ENCODE assay signal across 8 cellular contexts in the genomic region with DNA sequence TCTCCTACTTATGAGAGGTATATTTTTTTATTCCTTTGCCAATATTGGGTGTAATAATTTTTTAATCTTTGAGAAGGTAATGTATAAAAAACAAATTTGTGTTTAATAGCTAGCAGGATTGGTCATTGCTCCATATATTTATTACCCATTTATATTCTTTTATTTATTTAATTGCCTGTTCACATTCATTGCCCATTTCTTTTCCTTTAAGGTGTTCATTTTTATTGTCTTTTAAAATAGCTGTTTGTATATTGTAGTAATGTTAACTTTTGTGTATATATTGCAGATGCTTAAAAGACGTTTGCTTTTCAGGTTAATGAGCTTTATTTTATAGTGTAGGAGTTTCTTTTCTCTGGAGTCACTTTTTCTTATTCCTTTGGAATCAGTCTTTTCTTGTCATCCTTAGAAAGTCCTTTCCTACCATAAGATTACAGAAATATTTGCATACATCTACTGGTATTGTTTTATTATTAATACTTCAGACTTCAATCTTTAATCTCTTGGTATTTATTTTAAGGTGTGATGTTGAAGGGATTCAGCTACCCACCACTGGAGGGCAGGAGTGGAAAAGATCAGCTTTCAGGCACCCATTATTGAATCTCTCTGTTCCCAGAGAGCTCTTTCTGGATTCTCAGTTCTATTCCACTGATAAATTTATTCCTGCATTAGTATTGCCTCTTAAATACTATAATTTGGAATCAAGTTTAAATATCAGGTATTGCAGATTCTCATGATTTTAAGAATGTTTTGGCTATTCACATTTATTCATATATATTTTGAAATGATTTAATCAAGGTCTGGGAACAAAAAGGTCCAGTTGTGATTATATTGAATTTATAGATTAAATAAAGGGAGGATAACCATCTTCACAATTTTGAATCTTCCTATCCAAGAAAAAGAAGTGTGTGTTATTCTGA.
A peak's percentile ranks its signal among the peaks of the same experiment; 100 is the strongest.
DNase-seq lines count a peak whose midpoint lies in the region; ATAC-seq and TF ChIP-seq lines count a peak whose summit lies in the region.

No MANE protein-coding gene starts in this region.

- no peak overlapping the region for H3K4me3 ChIP-seq in SU-DHL-6 (ENCODE audit: insufficient read depth, low read length, poor library complexity, severe bottlenecking)

- H3K27ac ChIP-seq in SU-DHL-6 (ENCODE audit: low read depth, low read length), result no peak overlapping the region

- no peak for ATAC-seq in GM21717 (IDR thresholded peaks at IDR 0.05; ENCODE audit: unreplicated experiment)

- no peaks in the 10 kb centered on the region for H3K9me2 ChIP-seq in SU-DHL-6 (replicated peaks; ENCODE audit: insufficient read depth, low read length)

- peaks cover 10% of the 10 kb centered on the region; the same call in 1 of the 2 replicates for H3F3A ChIP-seq in SU-DHL-6 (ENCODE audit: insufficient read depth)

- no peak overlapping the region for H3K9ac ChIP-seq in SU-DHL-6 (ENCODE audit: low read length)

- H3K9me3 ChIP-seq in SU-DHL-6 (ENCODE audit: insufficient read depth, low read length), result no peaks in the 10 kb centered on the region

- DNase-seq in AG09319 (ENCODE audit: extremely low read depth, low read depth) (no peak), hepatic stellate cell (ENCODE audit: low spot score) (peak; percentile 15), GM20000 (ENCODE audit: low spot score) (no peak), GDM1 (lab: John Stamatoyannopoulos, UW) (no peak), GOT3 (lab: John Stamatoyannopoulos, UW) (no peak)

- H3K4me2 ChIP-seq in SU-DHL-6 (ENCODE audit: low read depth, low read length, poor library complexity, severe bottlenecking), result no peak overlapping the region

- H4K20me1 ChIP-seq in SU-DHL-6 (ENCODE audit: low read depth, low read length), result peaks cover 28% of the 10 kb centered on the region

- H3K27me3 ChIP-seq in SU-DHL-6 (ENCODE audit: low read length), result no peaks in the 10 kb centered on the region

- peaks cover 96% of the 10 kb centered on the region for H3K79me2 ChIP-seq in SU-DHL-6 (ENCODE audit: insufficient read depth, low read length)

- TF ChIP-seq CTCF in AG09319 (IDR thresholded peaks at IDR 0.05; ENCODE audit: low read depth, low read length), result peak; percentile 30; the same call in 1 of the 2 replicates
- TF ChIP-seq CTCF in GM12873 (IDR thresholded peaks at IDR 0.05; ENCODE audit: insufficient read depth, low read depth, low read length, missing control alignments), result peak; percentile 38
- peak; percentile 69 for TF ChIP-seq CTCF in SU-DHL-6 (IDR thresholded peaks at IDR 0.05; ENCODE audit: insufficient read depth, low read length, poor library complexity, severe bottlenecking)
- TF ChIP-seq CTCF in GM20000 (IDR thresholded peaks at IDR 0.05; ENCODE audit: extremely low read depth, missing control alignments), result no peak

- no peaks in the 10 kb centered on the region for H3K36me3 ChIP-seq in SU-DHL-6 (ENCODE audit: low read length)

- no peak overlapping the region for H2AFZ ChIP-seq in SU-DHL-6 (ENCODE audit: low read depth, low read length, severe bottlenecking)
